Comparison of ENCODE assay signal across 1 cellular context in the genomic region with DNA sequence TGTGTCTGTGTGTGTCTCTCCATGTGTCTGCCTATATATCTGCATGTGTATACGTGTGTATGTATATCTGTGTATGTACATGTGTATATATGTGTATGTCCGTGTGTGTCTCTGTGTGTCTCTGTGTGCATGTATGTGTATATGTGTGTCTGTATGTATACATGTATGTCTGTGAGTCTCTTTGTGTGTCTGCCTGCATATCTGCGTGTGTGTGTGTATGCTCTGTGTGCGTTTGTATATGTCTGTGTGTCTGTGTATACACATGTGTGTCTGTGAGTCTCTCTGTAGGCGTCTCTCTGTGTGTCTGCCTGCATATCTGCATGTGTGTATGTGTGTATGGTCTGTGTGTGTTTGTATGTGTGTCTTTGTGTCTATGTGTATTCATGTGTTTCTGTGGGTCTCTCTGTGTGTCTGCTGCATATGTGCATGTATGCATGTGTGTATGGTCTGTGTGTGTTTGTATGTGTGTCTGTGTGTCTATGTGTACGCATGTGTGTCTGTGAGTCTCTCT.
TF ChIP-seq lines count a peak whose summit lies in the region.

No MANE protein-coding gene starts in this region.

TF ChIP-seq in liver, 16 proteins besides CTCF, POLR2A, EP300 and RAD21 (continued from another document):
- TF ChIP-seq, protein P1, sequence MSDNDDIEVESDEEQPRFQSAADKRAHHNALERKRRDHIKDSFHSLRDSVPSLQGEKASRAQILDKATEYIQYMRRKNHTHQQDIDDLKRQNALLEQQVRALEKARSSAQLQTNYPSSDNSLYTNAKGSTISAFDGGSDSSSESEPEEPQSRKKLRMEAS (IDR thresholded peaks at IDR 0.05): no peak
- TF ChIP-seq EGR1 (IDR thresholded peaks at IDR 0.05; ENCODE audit: low read depth in 2 of 2): no peak
TF ChIP-seq in liver: peak in this region for 0.
